Comparison of ENCODE assay signal across 10 cellular contexts in genomic region chr4:127251423-127251822, GRCh38.
DNase-seq lines count a peak whose midpoint lies in the region; ATAC-seq and TF ChIP-seq lines count a peak whose summit lies in the region.
"Had no signal": no experiment of that assay in that cellular context is flagged by ENCODE, and none has a peak within 500 bp of the region (broad histone marks: within the 10 kb centered on the region; RNA-seq: fewer than 3 reads in every experiment).

No MANE protein-coding gene starts in this region.

- ATAC-seq in GM18858 (IDR thresholded peaks at IDR 0.05; ENCODE audit: unreplicated experiment) (peak; percentile 78), HG02938 (IDR thresholded peaks at IDR 0.05; ENCODE audit: unreplicated experiment) (peak; percentile 76)

- H4K91ac ChIP-seq in H9 (ENCODE audit: insufficient read length, low read depth, low read length): no peak overlapping the region

- H3K4me1 Mint-ChIP-seq in mesothelial cell of epicardium (no peaks in the 10 kb centered on the region), H9 (no peaks in the 10 kb centered on the region)

- H3K27me3 Mint-ChIP-seq in mesothelial cell of epicardium (ENCODE audit: low read depth) (no peaks in the 10 kb centered on the region), H9 (ENCODE audit: low read depth) (no peaks in the 10 kb centered on the region)

- H3K4me1 ChIP-seq in H9 (ENCODE audit: insufficient read depth, low read length): no peaks in the 10 kb centered on the region

- no peak overlapping the region for H2AFZ ChIP-seq in H9 (ENCODE audit: low read length)

- no peak overlapping the region for H3K14ac ChIP-seq in H9 (ENCODE audit: insufficient read depth, low read length)

- no peaks in the 10 kb centered on the region for H3K9me3 Mint-ChIP-seq in mesothelial cell of epicardium
- H3K9me3 Mint-ChIP-seq in H9: peaks cover 0 to 3% of the 10 kb centered on the region in 2 experiments; a peak in 1 of 5 replicates

- no peaks in the 10 kb centered on the region for H3K27me3 ChIP-seq in H9 (ENCODE audit: insufficient read depth, low read length)

- H3K18ac ChIP-seq in H9 (ENCODE audit: insufficient read length, low read depth, low read length): no peak overlapping the region

- H3K23me2 ChIP-seq in H9 (ENCODE audit: insufficient read length, low read depth, low read length, poor library complexity, severe bottlenecking): no peaks in the 10 kb centered on the region

- H3K9ac ChIP-seq in H9 (ENCODE audit: extremely low read depth, insufficient read length, low read length): no peak overlapping the region

- DNase-seq in NCI-H226: peak; percentile 56
- DNase-seq in foreskin fibroblast: peak; percentile 28 to 64
- no peak for DNase-seq in ecto neural progenitor cell (ENCODE audit: low spot score)
- no peak for DNase-seq in kidney tubule cell (ENCODE audit: low spot score)
- DNase-seq in mesothelial cell of epicardium (ENCODE audit: low spot score in 2 of 2, unreplicated experiment in 2 of 2): no peak
- no peak for DNase-seq in H9
- DNase-seq: activated gamma-delta T cell, NCI-H526 treated with DMSO at 0.1 percent for 48 hours had no signal

- H3K4me3 Mint-ChIP-seq in mesothelial cell of epicardium (no peak overlapping the region), H9 (no peak overlapping the region)

- H2AK5ac ChIP-seq in H9 (ENCODE audit: insufficient read length, low read length): no peak overlapping the region

- no peak overlapping the region for H3K23ac ChIP-seq in H9 (ENCODE audit: insufficient read length, low read depth, low read length)

- no peak overlapping the region for H2BK120ac ChIP-seq in H9 (ENCODE audit: low read depth, low read length, poor library complexity, severe bottlenecking)

- no peaks in the 10 kb centered on the region for H3K79me1 ChIP-seq in H9 (ENCODE audit: insufficient read depth, low read depth, low read length, poor library complexity, severe bottlenecking)

- H4K20me1 ChIP-seq in H9 (ENCODE audit: control insufficient read depth, insufficient read depth, insufficient read length): no peaks in the 10 kb centered on the region

- no peak overlapping the region for H3K4ac ChIP-seq in H9 (ENCODE audit: low read depth, low read length)

- TF ChIP-seq CTCF in foreskin fibroblast (IDR thresholded peaks at IDR 0.05; ENCODE audit: low read depth, low read length) (no peak), mesothelial cell of epicardium (IDR thresholded peaks at IDR 0.05; ENCODE audit: unreplicated experiment) (no peak), H9 (conservative IDR thresholded peaks at IDR 0.05) (no peak)

- H3K56ac ChIP-seq in H9 (ENCODE audit: insufficient read length, low read depth, low read length): no peak overlapping the region

- H2BK20ac ChIP-seq in H9 (ENCODE audit: low read depth, low read length, poor library complexity, severe bottlenecking): no peak overlapping the region

- no peak overlapping the region for H3K27ac Mint-ChIP-seq in mesothelial cell of epicardium
- H3K27ac Mint-ChIP-seq in H9: no peak overlapping the region

- H3K36me3 Mint-ChIP-seq in mesothelial cell of epicardium (no peaks in the 10 kb centered on the region), H9 (ENCODE audit: insufficient read depth in 1 of 3, low read depth in 3 of 3) (no peaks in the 10 kb centered on the region)

- H3K4me2 ChIP-seq in H9 (ENCODE audit: insufficient read depth, insufficient read length, low read length): no peak overlapping the region

- no peak overlapping the region for H3K27ac ChIP-seq in H9 (ENCODE audit: insufficient read length, low read depth, low read length)

- H3K9me3 ChIP-seq in H9 (ENCODE audit: control insufficient read depth, low read depth, low read length): no peaks in the 10 kb centered on the region

- H2BK12ac ChIP-seq in H9 (ENCODE audit: insufficient read length, low read depth, low read length): no peak overlapping the region

- no peak overlapping the region for H2BK5ac ChIP-seq in H9 (ENCODE audit: insufficient read length, low read length)

- no peak overlapping the region for H3T11ph ChIP-seq in H9 (ENCODE audit: low read length)

- no peak overlapping the region for H4K8ac ChIP-seq in H9 (replicated peaks; ENCODE audit: insufficient read length, low read depth, low read length)

- no peak overlapping the region for H3K4me3 ChIP-seq in foreskin fibroblast (ENCODE audit: low read depth in 1 of 2, low read length in 2 of 2)

- no peak overlapping the region for H2BK15ac ChIP-seq in H9 (ENCODE audit: low read depth, low read length)

- no peaks in the 10 kb centered on the region for H3K79me2 ChIP-seq in H9 (ENCODE audit: insufficient read depth, low read length)

- H4K5ac ChIP-seq in H9 (ENCODE audit: insufficient read length, low read depth, low read length): no peak overlapping the region

Comparison
In these comparisons a context has a peak if more than half of its experiments do, and no peak if none do; other contexts are left out.
1. DNase-seq: peak in NCI-H226 (single experiment) and foreskin fibroblast (2 of 2); none in ecto neural progenitor cell (single experiment), kidney tubule cell (single experiment), mesothelial cell of epicardium (0 of 2) and H9 (single experiment).